ENCODE assay signal across 29 cellular contexts in the genomic region with DNA sequence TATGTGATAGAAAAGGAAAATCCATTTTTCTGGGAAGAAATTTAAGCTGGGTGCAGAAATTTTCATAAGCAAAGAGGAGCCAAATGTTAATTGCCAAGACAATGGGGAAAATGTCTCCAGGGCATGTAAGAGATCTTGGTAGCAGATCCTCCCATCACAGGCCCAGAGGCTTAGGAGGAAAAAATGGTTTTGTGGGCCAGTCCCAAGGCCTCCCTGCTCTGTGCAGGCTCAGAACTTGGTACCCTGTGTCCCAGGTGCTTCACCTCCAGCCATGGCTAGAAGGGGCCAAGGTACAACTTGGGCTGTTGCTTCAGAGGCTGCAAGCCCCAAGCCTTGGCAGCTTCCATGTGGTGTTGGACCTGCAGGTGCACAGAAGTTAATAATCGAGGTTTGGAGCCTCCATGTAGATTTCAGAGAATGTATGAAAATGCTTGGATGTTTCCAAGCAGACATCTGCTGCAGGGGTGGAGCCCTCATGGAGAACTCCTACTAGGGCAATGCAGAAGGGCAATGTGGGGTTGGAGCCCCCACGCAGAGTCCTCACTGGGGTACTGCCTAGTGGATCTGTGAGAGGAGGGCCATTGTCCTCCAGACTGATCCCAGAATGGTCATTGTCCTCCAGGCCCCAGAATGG.
"Had no signal": no experiment of that assay in that cellular context is flagged by ENCODE, and none has a peak within 500 bp of the region (broad histone marks: within the 10 kb centered on the region; RNA-seq: fewer than 3 reads in every experiment).

No MANE protein-coding gene starts in this region.

- H3K9ac ChIP-seq: neural progenitor cell had no signal

- H3K4me1 ChIP-seq: neural progenitor cell, tibial artery, uterus had no signal

- FAIRE-seq: islet of Langerhans, kidney had no signal

- H3K4me2 ChIP-seq: neural progenitor cell had no signal

- H3K27ac ChIP-seq: left lung, lower lobe of right lung, neural progenitor cell, neutrophil, ovary, right atrium auricular region, skin epidermis, suprapubic skin, thoracic aorta, tibial artery, uterus had no signal

- H2AFZ ChIP-seq: neural progenitor cell had no signal

- H3K9me3 ChIP-seq: neutrophil, thoracic aorta, uterus had no signal

- H3K27me3 ChIP-seq: left lung, neural progenitor cell, neutrophil, ovary, right atrium auricular region, suprapubic skin, tibial artery, uterus had no signal

- DNase-seq: hypothalamus; immature natural killer cell; kidney; left colon; left lung; lower lobe of right lung; mammary epithelial cell; mesendoderm; naive B cell; natural killer cell; nephron progenitor cell; occipital lobe; ovary; stimulated activated CD4-positive, alpha-beta T cell treated with anti-CD3 and anti-CD28 coated beads, Interleukin-12 subunit alpha, Interleukin-12 subunit beta, amount 100 ng/mL, for 4 hours; stimulated activated CD4-positive, alpha-beta T cell treated with anti-CD3 and anti-CD28 coated beads, Interleukin-15, amount 100 ng/mL, for 24 hours; stimulated activated CD4-positive, alpha-beta T cell treated with anti-CD3 and anti-CD28 coated beads, Interleukin-2, amount 100 ng/mL, for 24 hours; stimulated activated CD4-positive, alpha-beta T cell treated with anti-CD3 and anti-CD28 coated beads, Interleukin-4, amount 100 ng/mL, for 1 hour; stimulated activated naive CD4-positive, alpha-beta T cell; tibial artery; uterus had no signal

- H3K36me3 ChIP-seq: left lung, lower lobe of right lung, neural progenitor cell, neutrophil, ovary, right atrium auricular region, suprapubic skin, thoracic aorta, tibial artery, uterus had no signal

- ATAC-seq: left colon; left lung; lower lobe of right lung; natural killer cell; sciatic nerve; stimulated activated effector memory CD8-positive, alpha-beta T cell treated with anti-CD3 and anti-CD28 coated beads, Interleukin-12 subunit alpha, Interleukin-12 subunit beta, amount 100 ng/mL, for 72 hours had no signal

- H3K4me3 ChIP-seq: left lung, lower lobe of right lung, neural progenitor cell, ovary, right atrium auricular region, skin epidermis, suprapubic skin, thoracic aorta, tibial artery, uterus had no signal
